In genomic region chr3:10198226-10198625, GRCh38 we compare ENCODE assay signal across 1 cellular context.
TF ChIP-seq lines count a peak whose summit lies in the region.

No MANE protein-coding gene starts in this region.

TF ChIP-seq in A549, 52 proteins besides CTCF, POLR2A, EP300 and RAD21 (continued from another document):
- TF ChIP-seq PBX3 (IDR thresholded peaks at IDR 0.05) (no peak), EHF (CRISPR knock-in tag; IDR thresholded peaks at IDR 0.05) (no peak), MAZ (IDR thresholded peaks at IDR 0.05; ENCODE audit: borderline replicate concordance, low read depth, low read length) (no peak)
